Comparison of ENCODE assay signal across 14 cellular contexts in genomic region chr1:150626150-150626549, GRCh38. TPM values are rescaled to one million over a fixed set of nuclear protein-coding genes. Genes with fewer than 3 reads are reported as not detected.
DNase-seq lines count a peak whose midpoint lies in the region; ATAC-seq and TF ChIP-seq lines count a peak whose summit lies in the region.
"Had no signal": no experiment of that assay in that cellular context is flagged by ENCODE, and none has a peak within 500 bp of the region (broad histone marks: within the 10 kb centered on the region; RNA-seq: fewer than 3 reads in every experiment).

No MANE protein-coding gene starts in this region.

- H3K4me1 Mint-ChIP-seq in activated T-helper 2 cell treated with anti-CD3 and anti-CD28 coated beads, Interferon-gamma antibody, Interleukin-2, Interleukin-4, amounts not matched to agents 10 μg/mL and 5 μg/mL and 100 μg/mL, durations not matched to agents 14 hours and 24 hours and 36 hours (ENCODE audit: low read depth) = peaks cover 65% of the 10 kb centered on the region
- peaks cover 60% of the 10 kb centered on the region for H3K4me1 Mint-ChIP-seq in stimulated activated effector memory CD8-positive, alpha-beta T cell treated with anti-CD3 and anti-CD28 coated beads, Interleukin-12 subunit alpha, Interleukin-12 subunit beta, amount 100 ng/mL, for 72 hours

- WGBS in esophagus squamous epithelium, 2 donors = 30 to 56% methylated on average over 2 of the region's 2 CpGs

- ATAC-seq in stimulated activated effector memory CD8-positive, alpha-beta T cell treated with anti-CD3 and anti-CD28 coated beads, Interleukin-12 subunit alpha, Interleukin-12 subunit beta, amount 100 ng/mL, for 72 hours = no peak
- ATAC-seq in HG02852 (IDR thresholded peaks at IDR 0.05; ENCODE audit: unreplicated experiment) (no peak), GM19452 (IDR thresholded peaks at IDR 0.05; ENCODE audit: unreplicated experiment) (no peak)
- ATAC-seq: body of pancreas had no signal

- intact Hi-C loops in activated T-helper 2 cell treated with anti-CD3 and anti-CD28 coated beads, Interferon-gamma antibody, Interleukin-2, Interleukin-4, amounts not matched to agents 10 μg/mL and 5 μg/mL and 100 μg/mL, durations not matched to agents 14 hours and 24 hours and 36 hours (cut with micrococcal nuclease) = loop anchor here (5.0 to 10.0 kb wide), 2 partner anchors 261 to 301 kb away; partner anchors contain the start of genes RPRD2 and SETDB1
- intact Hi-C loops in esophagus squamous epithelium (cut with DNase I) = no loop called here

- H3K27ac ChIP-seq in esophagus squamous epithelium = peak overlapping the region; percentile 71 to 100 (median 97)
- H3K27ac ChIP-seq: body of pancreas, left ventricle myocardium inferior, Peyer's patch, spleen had no signal

- H3K4me1 ChIP-seq in esophagus squamous epithelium = peaks cover 26 to 84% (median 69%) of the 10 kb centered on the region in 3 donors

- peak; percentile 69 for DNase-seq in activated effector memory CD4-positive, alpha-beta T cell treated with anti-CD3 and anti-CD28 coated beads, Interleukin-2, amount 50 U/mL, for 16 hours
- no peak for DNase-seq in activated effector memory CD4-positive, alpha-beta T cell treated with Interleukin-2 at 50 U/mL for 16 hours
- DNase-seq in activated T-helper 2 cell treated with anti-CD3 and anti-CD28 coated beads, Interferon-gamma antibody, Interleukin-2, Interleukin-4, amounts not matched to agents 10 μg/mL and 5 μg/mL and 100 μg/mL, durations not matched to agents 14 hours and 24 hours and 36 hours (ENCODE audit: low spot score) = no peak
- DNase-seq in esophagus squamous epithelium (lab: John Stamatoyannopoulos, UW) = no peak
- DNase-seq in stimulated activated effector memory CD8-positive, alpha-beta T cell treated with anti-CD3 and anti-CD28 coated beads, Interleukin-12 subunit alpha, Interleukin-12 subunit beta, amount 100 ng/mL, for 72 hours (ENCODE audit: low spot score in 2 of 2) = no peak
- no peak for DNase-seq in SIG-M5 treated with dmso at 0.1 percent for 504 hours (lab: John Stamatoyannopoulos, UW; ENCODE audit: unreplicated experiment)
- DNase-seq: body of pancreas, DMS 273 treated with DMSO at 0.1 percent for 48 hours, left ventricle myocardium inferior, NCI-H345, Peyer's patch, spleen had no signal

- TF ChIP-seq CTCF in esophagus squamous epithelium (IDR thresholded peaks at IDR 0.05) = no peak

- peaks cover 5 to 63% (median 5%) of the 10 kb centered on the region in 3 donors for H3K36me3 ChIP-seq in esophagus squamous epithelium

- H3K27me3 Mint-ChIP-seq in activated T-helper 2 cell treated with anti-CD3 and anti-CD28 coated beads, Interferon-gamma antibody, Interleukin-2, Interleukin-4, amounts not matched to agents 10 μg/mL and 5 μg/mL and 100 μg/mL, durations not matched to agents 14 hours and 24 hours and 36 hours (ENCODE audit: low read depth) = no peaks in the 10 kb centered on the region

- no peak overlapping the region for H3K4me3 ChIP-seq in esophagus squamous epithelium
- H3K4me3 ChIP-seq: body of pancreas, left ventricle myocardium inferior, Peyer's patch, spleen had no signal

- peak overlapping the region; percentile 70 for H3K27ac Mint-ChIP-seq in activated T-helper 2 cell treated with anti-CD3 and anti-CD28 coated beads, Interferon-gamma antibody, Interleukin-2, Interleukin-4, amounts not matched to agents 10 μg/mL and 5 μg/mL and 100 μg/mL, durations not matched to agents 14 hours and 24 hours and 36 hours
- peak overlapping the region; percentile 37 for H3K27ac Mint-ChIP-seq in stimulated activated effector memory CD8-positive, alpha-beta T cell treated with anti-CD3 and anti-CD28 coated beads, Interleukin-12 subunit alpha, Interleukin-12 subunit beta, amount 100 ng/mL, for 72 hours

- peak overlapping the region; percentile 28 for H3K4me3 Mint-ChIP-seq in activated T-helper 2 cell treated with anti-CD3 and anti-CD28 coated beads, Interferon-gamma antibody, Interleukin-2, Interleukin-4, amounts not matched to agents 10 μg/mL and 5 μg/mL and 100 μg/mL, durations not matched to agents 14 hours and 24 hours and 36 hours (ENCODE audit: low read depth)
- H3K4me3 Mint-ChIP-seq in stimulated activated effector memory CD8-positive, alpha-beta T cell treated with anti-CD3 and anti-CD28 coated beads, Interleukin-12 subunit alpha, Interleukin-12 subunit beta, amount 100 ng/mL, for 72 hours = no peak overlapping the region

- H3K27me3 ChIP-seq in esophagus squamous epithelium = no peaks in the 10 kb centered on the region
- H3K27me3 ChIP-seq: body of pancreas, Peyer's patch, spleen had no signal

- H3K9me3 Mint-ChIP-seq in activated T-helper 2 cell treated with anti-CD3 and anti-CD28 coated beads, Interferon-gamma antibody, Interleukin-2, Interleukin-4, amounts not matched to agents 10 μg/mL and 5 μg/mL and 100 μg/mL, durations not matched to agents 14 hours and 24 hours and 36 hours = no peaks in the 10 kb centered on the region
- H3K9me3 Mint-ChIP-seq in stimulated activated effector memory CD8-positive, alpha-beta T cell treated with anti-CD3 and anti-CD28 coated beads, Interleukin-12 subunit alpha, Interleukin-12 subunit beta, amount 100 ng/mL, for 72 hours = no peaks in the 10 kb centered on the region

- H3K9me3 ChIP-seq in esophagus squamous epithelium = no peaks in the 10 kb centered on the region
- H3K9me3 ChIP-seq: body of pancreas, left ventricle myocardium inferior, Peyer's patch, spleen had no signal

- H3K36me3 Mint-ChIP-seq in activated T-helper 2 cell treated with anti-CD3 and anti-CD28 coated beads, Interferon-gamma antibody, Interleukin-2, Interleukin-4, amounts not matched to agents 10 μg/mL and 5 μg/mL and 100 μg/mL, durations not matched to agents 14 hours and 24 hours and 36 hours (ENCODE audit: low read depth) = peaks cover 68% of the 10 kb centered on the region
- H3K36me3 Mint-ChIP-seq in stimulated activated effector memory CD8-positive, alpha-beta T cell treated with anti-CD3 and anti-CD28 coated beads, Interleukin-12 subunit alpha, Interleukin-12 subunit beta, amount 100 ng/mL, for 72 hours = no peaks in the 10 kb centered on the region

- TF ChIP-seq POLR2A in esophagus squamous epithelium (IDR thresholded peaks at IDR 0.05) = no peak

RNA-seq across cellular contexts. Expression of gene ENSA, which starts 3.3 kb away (rescaled TPM):
- total RNA-seq in activated T-helper 2 cell treated with anti-CD3 and anti-CD28 coated beads, Interferon-gamma antibody, Interleukin-2, Interleukin-4, amounts not matched to agents 10 μg/mL and 5 μg/mL and 100 μg/mL, durations not matched to agents 14 hours and 24 hours and 36 hours = 252 and 253 TPM in 2 replicates
- 100 to 1,000 TPM; 179 to 377 (median 344) TPM for total RNA-seq in esophagus squamous epithelium

RNA-seq across cellular contexts. Expression of gene MCL1, which starts 46.7 kb away (rescaled TPM):
- total RNA-seq in activated T-helper 2 cell treated with anti-CD3 and anti-CD28 coated beads, Interferon-gamma antibody, Interleukin-2, Interleukin-4, amounts not matched to agents 10 μg/mL and 5 μg/mL and 100 μg/mL, durations not matched to agents 14 hours and 24 hours and 36 hours = 217 and 221 TPM in 2 replicates
- 100 to 1,000 TPM; 167 to 256 (median 216) TPM for total RNA-seq in esophagus squamous epithelium
